Comparison of ENCODE assay signal across 1 cellular context in the genomic region with DNA sequence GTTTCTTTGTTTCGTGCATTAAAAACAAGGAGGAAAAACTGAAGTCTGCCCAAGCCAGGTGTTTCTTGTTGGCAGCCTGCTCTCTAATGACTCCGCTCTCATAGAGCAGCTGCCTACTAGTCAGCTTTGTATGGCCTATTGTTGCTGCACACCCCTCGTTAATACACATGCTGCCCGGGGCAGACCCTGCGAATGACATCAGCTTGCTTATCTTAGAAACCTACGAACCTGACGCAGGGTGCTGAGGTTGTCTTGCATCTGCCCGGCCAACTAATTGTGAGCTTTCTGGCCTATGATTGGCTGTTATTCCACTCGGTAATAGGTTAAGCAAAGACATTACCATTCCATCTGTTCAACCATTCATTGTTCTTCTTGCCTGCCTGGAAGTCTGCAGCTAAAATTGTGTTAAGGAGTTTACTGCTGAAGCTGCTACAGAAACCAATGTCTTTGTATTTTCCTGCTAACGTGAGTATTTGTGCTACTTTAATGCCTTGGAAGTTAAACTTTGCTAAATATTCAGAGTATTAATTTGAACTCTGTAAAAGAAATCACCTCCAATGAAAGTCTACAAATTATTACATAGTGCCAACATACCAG.
TF ChIP-seq lines count a peak whose summit lies in the region.

No MANE protein-coding gene starts in this region.

TF ChIP-seq in HEK293, 187 proteins besides CTCF, POLR2A, EP300 and RAD21 (continued from another document and continues in another):
- TF ChIP-seq, protein P1, sequence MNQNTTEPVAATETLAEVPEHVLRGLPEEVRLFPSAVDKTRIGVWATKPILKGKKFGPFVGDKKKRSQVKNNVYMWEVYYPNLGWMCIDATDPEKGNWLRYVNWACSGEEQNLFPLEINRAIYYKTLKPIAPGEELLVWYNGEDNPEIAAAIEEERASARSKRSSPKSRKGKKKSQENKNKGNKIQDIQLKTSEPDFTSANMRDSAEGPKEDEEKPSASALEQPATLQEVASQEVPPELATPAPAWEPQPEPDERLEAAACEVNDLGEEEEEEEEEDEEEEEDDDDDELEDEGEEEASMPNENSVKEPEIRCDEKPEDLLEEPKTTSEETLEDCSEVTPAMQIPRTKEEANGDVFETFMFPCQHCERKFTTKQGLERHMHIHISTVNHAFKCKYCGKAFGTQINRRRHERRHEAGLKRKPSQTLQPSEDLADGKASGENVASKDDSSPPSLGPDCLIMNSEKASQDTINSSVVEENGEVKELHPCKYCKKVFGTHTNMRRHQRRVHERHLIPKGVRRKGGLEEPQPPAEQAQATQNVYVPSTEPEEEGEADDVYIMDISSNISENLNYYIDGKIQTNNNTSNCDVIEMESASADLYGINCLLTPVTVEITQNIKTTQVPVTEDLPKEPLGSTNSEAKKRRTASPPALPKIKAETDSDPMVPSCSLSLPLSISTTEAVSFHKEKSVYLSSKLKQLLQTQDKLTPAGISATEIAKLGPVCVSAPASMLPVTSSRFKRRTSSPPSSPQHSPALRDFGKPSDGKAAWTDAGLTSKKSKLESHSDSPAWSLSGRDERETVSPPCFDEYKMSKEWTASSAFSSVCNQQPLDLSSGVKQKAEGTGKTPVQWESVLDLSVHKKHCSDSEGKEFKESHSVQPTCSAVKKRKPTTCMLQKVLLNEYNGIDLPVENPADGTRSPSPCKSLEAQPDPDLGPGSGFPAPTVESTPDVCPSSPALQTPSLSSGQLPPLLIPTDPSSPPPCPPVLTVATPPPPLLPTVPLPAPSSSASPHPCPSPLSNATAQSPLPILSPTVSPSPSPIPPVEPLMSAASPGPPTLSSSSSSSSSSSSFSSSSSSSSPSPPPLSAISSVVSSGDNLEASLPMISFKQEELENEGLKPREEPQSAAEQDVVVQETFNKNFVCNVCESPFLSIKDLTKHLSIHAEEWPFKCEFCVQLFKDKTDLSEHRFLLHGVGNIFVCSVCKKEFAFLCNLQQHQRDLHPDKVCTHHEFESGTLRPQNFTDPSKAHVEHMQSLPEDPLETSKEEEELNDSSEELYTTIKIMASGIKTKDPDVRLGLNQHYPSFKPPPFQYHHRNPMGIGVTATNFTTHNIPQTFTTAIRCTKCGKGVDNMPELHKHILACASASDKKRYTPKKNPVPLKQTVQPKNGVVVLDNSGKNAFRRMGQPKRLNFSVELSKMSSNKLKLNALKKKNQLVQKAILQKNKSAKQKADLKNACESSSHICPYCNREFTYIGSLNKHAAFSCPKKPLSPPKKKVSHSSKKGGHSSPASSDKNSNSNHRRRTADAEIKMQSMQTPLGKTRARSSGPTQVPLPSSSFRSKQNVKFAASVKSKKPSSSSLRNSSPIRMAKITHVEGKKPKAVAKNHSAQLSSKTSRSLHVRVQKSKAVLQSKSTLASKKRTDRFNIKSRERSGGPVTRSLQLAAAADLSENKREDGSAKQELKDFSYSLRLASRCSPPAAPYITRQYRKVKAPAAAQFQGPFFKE (tag by site-specific recombination; IDR thresholded peaks at IDR 0.05; ENCODE audit: borderline replicate concordance), result no peak
- no peak for TF ChIP-seq ZNF792 (tag by site-specific recombination; IDR thresholded peaks at IDR 0.05)
- TF ChIP-seq ZNF629 (tag by site-specific recombination; IDR thresholded peaks at IDR 0.05), result peak; percentile 90
- peak; percentile 35; the same call in 1 of the 2 replicates for TF ChIP-seq KLF10 (tag by site-specific recombination; IDR thresholded peaks at IDR 0.05)
- 0 out of 2 replicates have a peak, but pooled peaks have one; percentile 54 for TF ChIP-seq ZXDB (tag by site-specific recombination; IDR thresholded peaks at IDR 0.05)
- peak; percentile 59; the same call in 1 of the 2 replicates for TF ChIP-seq ZNF394 (tag by site-specific recombination; IDR thresholded peaks at IDR 0.05; ENCODE audit: borderline replicate concordance)
- TF ChIP-seq ZBTB8A (tag by site-specific recombination; IDR thresholded peaks at IDR 0.05), result 0 out of 2 replicates have a peak, but pooled peaks have one; percentile 19
- TF ChIP-seq ZBTB48 (tag by site-specific recombination; IDR thresholded peaks at IDR 0.05), result no peak
- 0 out of 2 replicates have a peak, but pooled peaks have one; percentile 17 for TF ChIP-seq ZNF184 (tag by site-specific recombination; IDR thresholded peaks at IDR 0.05)
- no peak for TF ChIP-seq ZNF239 (tag by site-specific recombination; IDR thresholded peaks at IDR 0.05)
- no peak for TF ChIP-seq ZNF624 (tag by site-specific recombination; IDR thresholded peaks at IDR 0.05)
- peak; percentile 54; the same call in 1 of the 2 replicates for TF ChIP-seq SP7 (tag by site-specific recombination; IDR thresholded peaks at IDR 0.05)
- TF ChIP-seq ZNF626 (tag by site-specific recombination; IDR thresholded peaks at IDR 0.05), result no peak
- TF ChIP-seq, protein P2, sequence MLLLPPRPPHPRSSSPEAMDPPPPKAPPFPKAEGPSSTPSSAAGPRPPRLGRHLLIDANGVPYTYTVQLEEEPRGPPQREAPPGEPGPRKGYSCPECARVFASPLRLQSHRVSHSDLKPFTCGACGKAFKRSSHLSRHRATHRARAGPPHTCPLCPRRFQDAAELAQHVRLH (tag by site-specific recombination; IDR thresholded peaks at IDR 0.05), result peak; percentile 49; the same call in 1 of the 2 replicates
- TF ChIP-seq SCRT2 (tag by site-specific recombination; IDR thresholded peaks at IDR 0.05), result peak; percentile 46; the same call in 1 of the 2 replicates
- TF ChIP-seq, protein P3, sequence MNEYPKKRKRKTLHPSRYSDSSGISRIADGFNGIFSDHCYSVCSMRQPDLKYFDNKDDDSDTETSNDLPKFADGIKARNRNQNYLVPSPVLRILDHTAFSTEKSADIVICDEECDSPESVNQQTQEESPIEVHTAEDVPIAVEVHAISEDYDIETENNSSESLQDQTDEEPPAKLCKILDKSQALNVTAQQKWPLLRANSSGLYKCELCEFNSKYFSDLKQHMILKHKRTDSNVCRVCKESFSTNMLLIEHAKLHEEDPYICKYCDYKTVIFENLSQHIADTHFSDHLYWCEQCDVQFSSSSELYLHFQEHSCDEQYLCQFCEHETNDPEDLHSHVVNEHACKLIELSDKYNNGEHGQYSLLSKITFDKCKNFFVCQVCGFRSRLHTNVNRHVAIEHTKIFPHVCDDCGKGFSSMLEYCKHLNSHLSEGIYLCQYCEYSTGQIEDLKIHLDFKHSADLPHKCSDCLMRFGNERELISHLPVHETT (tag by site-specific recombination; IDR thresholded peaks at IDR 0.05), result 0 out of 2 replicates have a peak, but pooled peaks have one; percentile 40
- no peak for TF ChIP-seq ZNF404 (tag by site-specific recombination; IDR thresholded peaks at IDR 0.05)
- TF ChIP-seq HOXC10 (CRISPR knock-in tag; IDR thresholded peaks at IDR 0.05), result no peak
- no peak for TF ChIP-seq ZNF175 (tag by site-specific recombination; IDR thresholded peaks at IDR 0.05)
- no peak for TF ChIP-seq GLIS1 (tag by site-specific recombination; IDR thresholded peaks at IDR 0.05)
- TF ChIP-seq ZNF2 (tag by site-specific recombination; IDR thresholded peaks at IDR 0.05), result no peak
- TF ChIP-seq, protein P4, sequence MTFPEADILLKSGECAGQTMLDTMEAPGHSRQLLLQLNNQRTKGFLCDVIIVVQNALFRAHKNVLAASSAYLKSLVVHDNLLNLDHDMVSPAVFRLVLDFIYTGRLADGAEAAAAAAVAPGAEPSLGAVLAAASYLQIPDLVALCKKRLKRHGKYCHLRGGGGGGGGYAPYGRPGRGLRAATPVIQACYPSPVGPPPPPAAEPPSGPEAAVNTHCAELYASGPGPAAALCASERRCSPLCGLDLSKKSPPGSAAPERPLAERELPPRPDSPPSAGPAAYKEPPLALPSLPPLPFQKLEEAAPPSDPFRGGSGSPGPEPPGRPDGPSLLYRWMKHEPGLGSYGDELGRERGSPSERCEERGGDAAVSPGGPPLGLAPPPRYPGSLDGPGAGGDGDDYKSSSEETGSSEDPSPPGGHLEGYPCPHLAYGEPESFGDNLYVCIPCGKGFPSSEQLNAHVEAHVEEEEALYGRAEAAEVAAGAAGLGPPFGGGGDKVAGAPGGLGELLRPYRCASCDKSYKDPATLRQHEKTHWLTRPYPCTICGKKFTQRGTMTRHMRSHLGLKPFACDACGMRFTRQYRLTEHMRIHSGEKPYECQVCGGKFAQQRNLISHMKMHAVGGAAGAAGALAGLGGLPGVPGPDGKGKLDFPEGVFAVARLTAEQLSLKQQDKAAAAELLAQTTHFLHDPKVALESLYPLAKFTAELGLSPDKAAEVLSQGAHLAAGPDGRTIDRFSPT (tag by site-specific recombination; IDR thresholded peaks at IDR 0.05), result 0 out of 2 replicates have a peak, but pooled peaks have one; percentile 35
- TF ChIP-seq ZEB2 (tag by site-specific recombination; IDR thresholded peaks at IDR 0.05), result 0 out of 2 replicates have a peak, but pooled peaks have one; percentile 43
- TF ChIP-seq, protein P5, sequence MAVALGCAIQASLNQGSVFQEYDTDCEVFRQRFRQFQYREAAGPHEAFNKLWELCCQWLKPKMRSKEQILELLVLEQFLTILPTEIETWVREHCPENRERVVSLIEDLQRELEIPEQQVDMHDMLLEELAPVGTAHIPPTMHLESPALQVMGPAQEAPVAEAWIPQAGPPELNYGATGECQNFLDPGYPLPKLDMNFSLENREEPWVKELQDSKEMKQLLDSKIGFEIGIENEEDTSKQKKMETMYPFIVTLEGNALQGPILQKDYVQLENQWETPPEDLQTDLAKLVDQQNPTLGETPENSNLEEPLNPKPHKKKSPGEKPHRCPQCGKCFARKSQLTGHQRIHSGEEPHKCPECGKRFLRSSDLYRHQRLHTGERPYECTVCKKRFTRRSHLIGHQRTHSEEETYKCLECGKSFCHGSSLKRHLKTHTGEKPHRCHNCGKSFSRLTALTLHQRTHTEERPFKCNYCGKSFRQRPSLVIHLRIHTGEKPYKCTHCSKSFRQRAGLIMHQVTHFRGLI (tag by site-specific recombination; IDR thresholded peaks at IDR 0.05), result peak; percentile 81; the same call in 1 of the 2 replicates
- TF ChIP-seq, protein P6, sequence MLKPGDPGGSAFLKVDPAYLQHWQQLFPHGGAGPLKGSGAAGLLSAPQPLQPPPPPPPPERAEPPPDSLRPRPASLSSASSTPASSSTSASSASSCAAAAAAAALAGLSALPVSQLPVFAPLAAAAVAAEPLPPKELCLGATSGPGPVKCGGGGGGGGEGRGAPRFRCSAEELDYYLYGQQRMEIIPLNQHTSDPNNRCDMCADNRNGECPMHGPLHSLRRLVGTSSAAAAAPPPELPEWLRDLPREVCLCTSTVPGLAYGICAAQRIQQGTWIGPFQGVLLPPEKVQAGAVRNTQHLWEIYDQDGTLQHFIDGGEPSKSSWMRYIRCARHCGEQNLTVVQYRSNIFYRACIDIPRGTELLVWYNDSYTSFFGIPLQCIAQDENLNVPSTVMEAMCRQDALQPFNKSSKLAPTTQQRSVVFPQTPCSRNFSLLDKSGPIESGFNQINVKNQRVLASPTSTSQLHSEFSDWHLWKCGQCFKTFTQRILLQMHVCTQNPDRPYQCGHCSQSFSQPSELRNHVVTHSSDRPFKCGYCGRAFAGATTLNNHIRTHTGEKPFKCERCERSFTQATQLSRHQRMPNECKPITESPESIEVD (tag by site-specific recombination; IDR thresholded peaks at IDR 0.05), result peak; percentile 4
- 0 out of 2 replicates have a peak, but pooled peaks have one; percentile 68 for TF ChIP-seq ZNF561 (tag by site-specific recombination; IDR thresholded peaks at IDR 0.05; ENCODE audit: borderline replicate concordance)
- TF ChIP-seq ZBTB21 (tag by site-specific recombination; IDR thresholded peaks at IDR 0.05), result peak; percentile 73; the same call in 1 of the 2 replicates
- TF ChIP-seq, protein P7, sequence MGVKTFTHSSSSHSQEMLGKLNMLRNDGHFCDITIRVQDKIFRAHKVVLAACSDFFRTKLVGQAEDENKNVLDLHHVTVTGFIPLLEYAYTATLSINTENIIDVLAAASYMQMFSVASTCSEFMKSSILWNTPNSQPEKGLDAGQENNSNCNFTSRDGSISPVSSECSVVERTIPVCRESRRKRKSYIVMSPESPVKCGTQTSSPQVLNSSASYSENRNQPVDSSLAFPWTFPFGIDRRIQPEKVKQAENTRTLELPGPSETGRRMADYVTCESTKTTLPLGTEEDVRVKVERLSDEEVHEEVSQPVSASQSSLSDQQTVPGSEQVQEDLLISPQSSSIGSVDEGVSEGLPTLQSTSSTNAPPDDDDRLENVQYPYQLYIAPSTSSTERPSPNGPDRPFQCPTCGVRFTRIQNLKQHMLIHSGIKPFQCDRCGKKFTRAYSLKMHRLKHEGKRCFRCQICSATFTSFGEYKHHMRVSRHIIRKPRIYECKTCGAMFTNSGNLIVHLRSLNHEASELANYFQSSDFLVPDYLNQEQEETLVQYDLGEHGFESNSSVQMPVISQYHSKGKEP (tag by site-specific recombination; IDR thresholded peaks at IDR 0.05), result peak; percentile 89
- TF ChIP-seq, protein P8, sequence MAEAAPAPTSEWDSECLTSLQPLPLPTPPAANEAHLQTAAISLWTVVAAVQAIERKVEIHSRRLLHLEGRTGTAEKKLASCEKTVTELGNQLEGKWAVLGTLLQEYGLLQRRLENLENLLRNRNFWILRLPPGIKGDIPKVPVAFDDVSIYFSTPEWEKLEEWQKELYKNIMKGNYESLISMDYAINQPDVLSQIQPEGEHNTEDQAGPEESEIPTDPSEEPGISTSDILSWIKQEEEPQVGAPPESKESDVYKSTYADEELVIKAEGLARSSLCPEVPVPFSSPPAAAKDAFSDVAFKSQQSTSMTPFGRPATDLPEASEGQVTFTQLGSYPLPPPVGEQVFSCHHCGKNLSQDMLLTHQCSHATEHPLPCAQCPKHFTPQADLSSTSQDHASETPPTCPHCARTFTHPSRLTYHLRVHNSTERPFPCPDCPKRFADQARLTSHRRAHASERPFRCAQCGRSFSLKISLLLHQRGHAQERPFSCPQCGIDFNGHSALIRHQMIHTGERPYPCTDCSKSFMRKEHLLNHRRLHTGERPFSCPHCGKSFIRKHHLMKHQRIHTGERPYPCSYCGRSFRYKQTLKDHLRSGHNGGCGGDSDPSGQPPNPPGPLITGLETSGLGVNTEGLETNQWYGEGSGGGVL (tag by site-specific recombination; IDR thresholded peaks at IDR 0.05), result no peak
- TF ChIP-seq, protein P9, sequence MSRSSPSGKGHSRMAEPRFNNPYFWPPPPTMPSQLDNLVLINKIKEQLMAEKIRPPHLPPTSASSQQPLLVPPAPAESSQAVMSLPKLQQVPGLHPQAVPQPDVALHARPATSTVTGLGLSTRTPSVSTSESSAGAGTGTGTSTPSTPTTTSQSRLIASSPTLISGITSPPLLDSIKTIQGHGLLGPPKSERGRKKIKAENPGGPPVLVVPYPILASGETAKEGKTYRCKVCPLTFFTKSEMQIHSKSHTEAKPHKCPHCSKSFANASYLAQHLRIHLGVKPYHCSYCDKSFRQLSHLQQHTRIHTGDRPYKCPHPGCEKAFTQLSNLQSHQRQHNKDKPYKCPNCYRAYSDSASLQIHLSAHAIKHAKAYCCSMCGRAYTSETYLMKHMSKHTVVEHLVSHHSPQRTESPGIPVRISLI (tag by site-specific recombination; IDR thresholded peaks at IDR 0.05), result no peak
- no peak for TF ChIP-seq ZNF521 (tag by site-specific recombination; IDR thresholded peaks at IDR 0.05)
- no peak for TF ChIP-seq ZNF677 (tag by site-specific recombination; IDR thresholded peaks at IDR 0.05)
- TF ChIP-seq ZFHX2 (tag by site-specific recombination; conservative IDR thresholded peaks at IDR 0.05), result no peak
- peak; percentile 37; the same call in 1 of the 2 replicates for TF ChIP-seq OSR2 (tag by site-specific recombination; IDR thresholded peaks at IDR 0.05)
- TF ChIP-seq ZNF366 (tag by site-specific recombination; conservative IDR thresholded peaks at IDR 0.05), result peak; percentile 34; the same call in 1 of the 2 replicates
- TF ChIP-seq, protein P10, sequence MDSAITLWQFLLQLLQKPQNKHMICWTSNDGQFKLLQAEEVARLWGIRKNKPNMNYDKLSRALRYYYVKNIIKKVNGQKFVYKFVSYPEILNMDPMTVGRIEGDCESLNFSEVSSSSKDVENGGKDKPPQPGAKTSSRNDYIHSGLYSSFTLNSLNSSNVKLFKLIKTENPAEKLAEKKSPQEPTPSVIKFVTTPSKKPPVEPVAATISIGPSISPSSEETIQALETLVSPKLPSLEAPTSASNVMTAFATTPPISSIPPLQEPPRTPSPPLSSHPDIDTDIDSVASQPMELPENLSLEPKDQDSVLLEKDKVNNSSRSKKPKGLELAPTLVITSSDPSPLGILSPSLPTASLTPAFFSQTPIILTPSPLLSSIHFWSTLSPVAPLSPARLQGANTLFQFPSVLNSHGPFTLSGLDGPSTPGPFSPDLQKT (IDR thresholded peaks at IDR 0.05; ENCODE audit: borderline replicate concordance, low read depth, low read length), result no peak
